ENCODE assay signal across 8 cellular contexts in genomic region chr2:90069290-90069894, GRCh38.
A peak's percentile ranks its signal among the peaks of the same experiment; 100 is the strongest.
DNase-seq lines count a peak whose midpoint lies in the region; ATAC-seq and TF ChIP-seq lines count a peak whose summit lies in the region.

No MANE protein-coding gene starts in this region.

- H2AFZ ChIP-seq in OCI-LY7 (ENCODE audit: low read length): peak overlapping the region; percentile 24; the same call in 1 of the 2 replicates

- no peaks in the 10 kb centered on the region for H4K20me1 ChIP-seq in OCI-LY7 (ENCODE audit: insufficient read depth, low read length)

- H3K27me3 ChIP-seq in breast epithelium (peaks cover 0 to 18% of the 10 kb centered on the region in 2 donors), thyroid gland (no peaks in the 10 kb centered on the region)

- H3K4me3 ChIP-seq in breast epithelium: no peak overlapping the region
- H3K4me3 ChIP-seq in OCI-LY7 (ENCODE audit: low read depth, low read length, poor library complexity, severe bottlenecking): no peak overlapping the region
- no peak overlapping the region for H3K4me3 ChIP-seq in thyroid gland (replicated peaks in 1 of 3)

- H3K27ac ChIP-seq in breast epithelium: no peak overlapping the region
- H3K27ac ChIP-seq in OCI-LY7 (ENCODE audit: low read depth, low read length, poor library complexity, severe bottlenecking): no peak overlapping the region
- H3K27ac ChIP-seq in thyroid gland: no peak overlapping the region

- no peaks in the 10 kb centered on the region for H3K4me1 ChIP-seq in breast epithelium
- peaks cover 25% of the 10 kb centered on the region for H3K4me1 ChIP-seq in OCI-LY7 (ENCODE audit: insufficient read depth, low read length, poor library complexity, severe bottlenecking)
- H3K4me1 ChIP-seq in thyroid gland: no peaks in the 10 kb centered on the region

- intact Hi-C loops in breast epithelium (cut with DNase I; ENCODE audit: low total_unique reads) (no loop called here), OCI-LY7 (cut with micrococcal nuclease; ENCODE audit: unreplicated experiment) (no loop called here), thyroid gland (cut with DNase I) (no loop called here)

- CTCF ChIA-PET in OCI-LY7 (lab: Charles Lee; ENCODE audit: unreplicated experiment): no interaction called here

- H3K4me2 ChIP-seq in OCI-LY7 (ENCODE audit: low read length): peak overlapping the region; percentile 38

- POLR2A ChIA-PET in OCI-LY7 (lab: Charles Lee): no interaction called here

- BruUV-seq in OCI-LY7 (replicated peaks; lab: Mats Ljungman, UMichigan): no TSS peak

- H3K9me3 ChIP-seq in breast epithelium: no peaks in the 10 kb centered on the region
- H3K9me3 ChIP-seq in OCI-LY7 (ENCODE audit: low read length): no peaks in the 10 kb centered on the region
- H3K9me3 ChIP-seq in thyroid gland: no peaks in the 10 kb centered on the region

- no peaks in the 10 kb centered on the region for H3K36me3 ChIP-seq in breast epithelium
- no peaks in the 10 kb centered on the region for H3K36me3 ChIP-seq in OCI-LY7 (ENCODE audit: insufficient read depth, low read length)
- H3K36me3 ChIP-seq in thyroid gland: no peaks in the 10 kb centered on the region

- H3K9me2 ChIP-seq in OCI-LY7 (ENCODE audit: insufficient read depth, low read length): no peaks in the 10 kb centered on the region

- H3K79me2 ChIP-seq in OCI-LY7 (ENCODE audit: insufficient read depth, low read depth, low read length): no peaks in the 10 kb centered on the region

- ATAC-seq in HG02588 (IDR thresholded peaks at IDR 0.05; ENCODE audit: unreplicated experiment) (peak; percentile 68), GM18873 (IDR thresholded peaks at IDR 0.05; ENCODE audit: low FRiP score, unreplicated experiment) (no peak), GM19467 (IDR thresholded peaks at IDR 0.05; ENCODE audit: unreplicated experiment) (no peak)

- DNase-seq in T47D (ENCODE audit: low read depth in 1 of 2, low spot score in 1 of 2) (peak; percentile 2 to 15), breast epithelium (ENCODE audit: low spot score in 2 of 2) (no peak), OCI-LY7 (ENCODE audit: low spot score) (peak; percentile 76), foreskin melanocyte (peak; percentile 0), thyroid gland (peak; percentile 2 to 27)

- in situ Hi-C loops in T47D (cut with HindIII; ENCODE audit: low pct_unique_long_range_greater_than_20kb, low sequenced_read_pairs): no loop called here

- TF ChIP-seq POLR2A in breast epithelium (IDR thresholded peaks at IDR 0.05): no peak
- no peak for TF ChIP-seq POLR2A in thyroid gland (IDR thresholded peaks at IDR 0.05)

- TF ChIP-seq CTCF in breast epithelium (IDR thresholded peaks at IDR 0.05): no peak
- TF ChIP-seq CTCF in OCI-LY7 (conservative IDR thresholded peaks at IDR 0.05; ENCODE audit: low read length): peak; percentile 99
- TF ChIP-seq CTCF in thyroid gland (IDR thresholded peaks at IDR 0.05): peak in 1 of 6 experiments; percentile 13

- WGBS in thyroid gland, 2 donors: 23 to 63% methylated on average over 4 to 13 of the region's 13 CpGs

Comparison
In these comparisons a context has a peak if more than half of its experiments do, and no peak if none do; other contexts are left out.
1. DNase-seq: peak in T47D (2 of 2), OCI-LY7 (single experiment), foreskin melanocyte (single experiment) and thyroid gland (2 of 2); none in breast epithelium (0 of 2).